Comparison of ENCODE assay signal across 21 cellular contexts in the genomic region with DNA sequence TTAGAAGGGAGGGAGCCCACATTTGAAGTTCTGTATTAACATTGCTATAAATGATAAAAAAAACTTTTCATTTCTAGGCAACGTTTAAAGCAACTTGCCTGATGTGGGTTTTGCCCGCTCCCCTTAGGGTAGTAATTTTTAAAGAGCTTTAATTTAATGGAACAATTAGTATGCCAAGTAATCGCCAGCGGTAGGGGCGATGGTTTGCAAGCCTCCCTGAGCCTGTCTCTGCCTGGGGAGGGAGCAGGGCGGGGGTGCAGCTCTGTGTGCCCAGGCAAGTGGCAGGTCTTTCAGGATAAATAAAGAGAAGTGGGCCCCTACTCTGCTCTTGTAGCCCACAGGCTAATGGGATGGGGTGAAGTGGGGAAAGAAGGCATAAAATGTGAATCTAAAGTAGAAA. TPM values are rescaled to one million over a fixed set of nuclear protein-coding genes. Genes with fewer than 3 reads are reported as not detected.
A peak's percentile ranks its signal among the peaks of the same experiment; 100 is the strongest.
DNase-seq lines count a peak whose midpoint lies in the region; ATAC-seq and TF ChIP-seq lines count a peak whose summit lies in the region.
"Had no signal": no experiment of that assay in that cellular context is flagged by ENCODE, and none has a peak within 500 bp of the region (broad histone marks: within the 10 kb centered on the region; RNA-seq: fewer than 3 reads in every experiment).

No MANE protein-coding gene starts in this region.

- peak overlapping the region in 5 of 7 donors; percentile 56 to 95 (median 89) for H3K27ac Mint-ChIP-seq in CD14-positive monocyte

- H2BK120ac ChIP-seq in mesenchymal stem cell (ENCODE audit: low read depth, low read length) = peak overlapping the region; percentile 77

- H3K4ac ChIP-seq in mesenchymal stem cell (ENCODE audit: low read depth in 1 of 2, low read length in 2 of 2) = peak overlapping the region in 1 of 2 experiments; percentile 95

- H3K18ac ChIP-seq in mesenchymal stem cell (ENCODE audit: low read depth in 1 of 2, low read length in 2 of 2) = peak overlapping the region; percentile 93 to 95

- H3K36me3 Mint-ChIP-seq in CD14-positive monocyte = peaks cover 8 to 18% of the 10 kb centered on the region in 2 donors

- H3K36me3 ChIP-seq in RWPE2 (ENCODE audit: low read depth) (no peaks in the 10 kb centered on the region), mesenchymal stem cell (ENCODE audit: control insufficient read depth in 1 of 2, insufficient read depth in 2 of 2, low read depth in 1 of 2, low read length in 2 of 2) (no peaks in the 10 kb centered on the region), smooth muscle cell (ENCODE audit: low read depth) (no peaks in the 10 kb centered on the region)

- H3K14ac ChIP-seq in mesenchymal stem cell (ENCODE audit: low read length in 2 of 2) = peak overlapping the region in 1 of 2 experiments; percentile 47

- intact Hi-C loops in CD14-positive monocyte (cut with micrococcal nuclease) = no loop called here

- H3F3A ChIP-seq in smooth muscle cell (ENCODE audit: low read depth) = peaks cover 46% of the 10 kb centered on the region

- H4K20me1 ChIP-seq in smooth muscle cell (ENCODE audit: low read depth) = no peaks in the 10 kb centered on the region

- H3K27me3 ChIP-seq in RWPE2 (ENCODE audit: insufficient read depth, poor library complexity, severe bottlenecking) (no peaks in the 10 kb centered on the region), mesenchymal stem cell (ENCODE audit: control insufficient read depth in 1 of 2, insufficient read depth in 1 of 2, low read length in 2 of 2) (no peaks in the 10 kb centered on the region), smooth muscle cell (ENCODE audit: low read depth) (no peaks in the 10 kb centered on the region)

- TF ChIP-seq CTCF in CD14-positive monocyte (IDR thresholded peaks at IDR 0.05) (no peak), RWPE2 (IDR thresholded peaks at IDR 0.05; ENCODE audit: poor library complexity, severe bottlenecking) (no peak), smooth muscle cell (IDR thresholded peaks at IDR 0.05; ENCODE audit: borderline replicate concordance, insufficient read depth, poor library complexity, severe bottlenecking) (no peak)

- H4K91ac ChIP-seq in mesenchymal stem cell (ENCODE audit: low read length) = no peak overlapping the region

- no peak overlapping the region for H3K4me3 Mint-ChIP-seq in CD14-positive monocyte

- no peak for DNase-seq in CD14-positive monocyte (ENCODE audit: low spot score)
- no peak for DNase-seq in RWPE2 (ENCODE audit: low spot score)
- no peak for DNase-seq in mesenchymal stem cell
- DNase-seq in smooth muscle cell (lab: John Stamatoyannopoulos, UW; ENCODE audit: unreplicated experiment) = no peak
- no peak for DNase-seq in NK-92 treated with Interleukin-12 subunit alpha and Interleukin-12 subunit beta, amount 100 ng/mL, for 24 hours (lab: John Stamatoyannopoulos, UW)
- DNase-seq in activated T-cell treated with anti-CD3 and anti-CD28 coated beads for 4 hours = no peak
- DNase-seq in dermis blood vessel endothelial cell = no peak
- DNase-seq: ACHN, DND-41, HCEC 1CT, KG1, NCI-H1417 treated with DMSO at 0.1 percent for 48 hours, NCI-H1930, NCI-H345, NCI-H524 treated with DMSO at 0.1 percent for 48 hours, PC-3, RPMI8226 had no signal

- peak overlapping the region; percentile 90 to 97 for H2BK12ac ChIP-seq in mesenchymal stem cell (ENCODE audit: low read length in 2 of 2)

- H4K8ac ChIP-seq in mesenchymal stem cell (ENCODE audit: low read length) = peak overlapping the region; percentile 39

- H3K27ac ChIP-seq in RWPE2 (ENCODE audit: poor library complexity, severe bottlenecking) (peak overlapping the region; percentile 99), mesenchymal stem cell (ENCODE audit: low read length, poor library complexity, severe bottlenecking) (no peak overlapping the region), smooth muscle cell (ENCODE audit: low read depth) (peak overlapping the region; percentile 83)
- H3K27ac ChIP-seq: C4-2B had no signal

- H3K9me3 ChIP-seq in RWPE2 (ENCODE audit: severe bottlenecking) = no peaks in the 10 kb centered on the region
- H3K9me3 ChIP-seq in mesenchymal stem cell (ENCODE audit: control insufficient read depth, low read length) = no peaks in the 10 kb centered on the region
- no peaks in the 10 kb centered on the region for H3K9me3 ChIP-seq in smooth muscle cell (replicated peaks; ENCODE audit: low read depth)

- WGBS in mesenchymal stem cell = 97% methylated on average over 6 of the region's 6 CpGs
- WGBS in smooth muscle cell (ENCODE audit: low lambda C conversion rate) = 94% methylated on average over 6 of the region's 6 CpGs

- H3K79me2 ChIP-seq in smooth muscle cell (ENCODE audit: low read depth) = no peaks in the 10 kb centered on the region

- peaks cover 0 to 2% (median 0%) of the 10 kb centered on the region in 3 donors for H3K27me3 Mint-ChIP-seq in CD14-positive monocyte (ENCODE audit: low read depth in 3 of 3)

- H2BK5ac ChIP-seq in mesenchymal stem cell (ENCODE audit: low read depth, low read length, poor library complexity, severe bottlenecking) = no peak overlapping the region

- H3K9me3 Mint-ChIP-seq in CD14-positive monocyte = peaks cover 0 to 4% (median 0%) of the 10 kb centered on the region in 7 donors

- H2AFZ ChIP-seq in mesenchymal stem cell (ENCODE audit: low read depth, low read length) (no peak overlapping the region), smooth muscle cell (ENCODE audit: low read depth) (no peak overlapping the region)

- H3K4me1 ChIP-seq in RWPE2 (ENCODE audit: insufficient read depth, poor library complexity, severe bottlenecking) (peaks cover 79% of the 10 kb centered on the region), mesenchymal stem cell (ENCODE audit: control insufficient read depth, insufficient read depth, low read depth, low read length) (peaks cover 8% of the 10 kb centered on the region), smooth muscle cell (ENCODE audit: low read depth) (peaks cover 10% of the 10 kb centered on the region)

- H3K4me1 Mint-ChIP-seq in CD14-positive monocyte = peaks cover 93% of the 10 kb centered on the region

- no peak overlapping the region for H3K23ac ChIP-seq in mesenchymal stem cell (ENCODE audit: low read length in 2 of 2)

- no peaks in the 10 kb centered on the region for H3K79me1 ChIP-seq in mesenchymal stem cell (replicated peaks; ENCODE audit: low read length, poor library complexity, severe bottlenecking)

- H3K9ac ChIP-seq in mesenchymal stem cell (ENCODE audit: low read length) = no peak overlapping the region
- H3K9ac ChIP-seq in smooth muscle cell (ENCODE audit: low read depth) = no peak overlapping the region

- H3K4me2 ChIP-seq in mesenchymal stem cell (ENCODE audit: low read length, poor library complexity, severe bottlenecking) (no peak overlapping the region), smooth muscle cell (peak overlapping the region; percentile 59)

- H3K4me3 ChIP-seq in RWPE2 (ENCODE audit: severe bottlenecking) (no peak overlapping the region), mesenchymal stem cell (ENCODE audit: insufficient read depth in 1 of 2, low read depth in 1 of 2, low read length in 2 of 2) (no peak overlapping the region), smooth muscle cell (no peak overlapping the region)

- ATAC-seq in RWPE2 (ENCODE audit: low read depth) (no peak), GM21717 (IDR thresholded peaks at IDR 0.05; ENCODE audit: unreplicated experiment) (no peak)
- ATAC-seq: HepG2, PC-3 had no signal

- peak overlapping the region; percentile 55 for H2AK5ac ChIP-seq in mesenchymal stem cell (ENCODE audit: low read length, severe bottlenecking)

- no peak overlapping the region for H2BK15ac ChIP-seq in mesenchymal stem cell (ENCODE audit: low read depth, poor library complexity, severe bottlenecking)

RNA-seq across cellular contexts. Expression of gene TGFBI, which starts 13.8 kb away (rescaled TPM):
- polyA plus RNA-seq in CD14-positive monocyte (100 to 1,000 TPM; 480 to 653 TPM), smooth muscle cell (2,505 and 2,991 TPM in 2 replicates)
- 1,930 TPM for polyA plus RNA-seq in mesenchymal stem cell (2013, experiment 1 of 2)
- polyA plus RNA-seq in mesenchymal stem cell (2013, experiment 2 of 2) = 1,910 TPM
- total RNA-seq in smooth muscle cell (2,635 and 2,673 TPM in 2 replicates), dermis blood vessel endothelial cell (3.9 and 9.5 TPM in 2 replicates)
- total RNA-seq: G401 had no signal

Comparison
In these comparisons a context has a peak if more than half of its experiments do, and no peak if none do; other contexts are left out.
1. RNA of gene TGFBI, which starts 13.8 kb away (total RNA-seq): 2,635 to 2,673 TPM in smooth muscle cell; 3.9 to 9.5 TPM in dermis blood vessel endothelial cell; every median in the first group is over 100 times any median in the second.